30 cellular contexts compared by ENCODE assay signal in the genomic region with DNA sequence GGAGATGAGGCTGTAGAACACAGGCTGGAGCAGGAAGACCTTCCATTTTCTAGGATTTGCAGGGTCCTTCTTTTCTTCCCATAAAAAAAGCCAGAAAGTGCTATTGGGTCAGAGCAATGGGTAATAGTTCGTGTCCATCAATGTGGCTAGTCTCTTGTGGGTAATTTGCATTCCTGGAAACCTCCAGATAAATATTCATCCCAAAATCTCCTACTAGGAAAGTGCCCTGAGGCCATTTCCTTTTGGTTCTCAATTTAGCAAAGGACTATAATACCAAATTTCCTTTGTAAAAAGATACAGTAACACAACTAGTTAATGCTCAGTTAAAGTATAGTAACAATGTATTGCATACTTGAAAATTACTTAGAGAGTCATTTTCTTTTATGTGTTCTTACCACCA.
"Had no signal": no experiment of that assay in that cellular context is flagged by ENCODE, and none has a peak within 500 bp of the region (broad histone marks: within the 10 kb centered on the region; RNA-seq: fewer than 3 reads in every experiment).

No MANE protein-coding gene starts in this region.

- H3K27me3 Mint-ChIP-seq: activated B cell treated with CpG ODN at 0.5 μM for 24 hours; activated CD8-positive, alpha-beta T cell treated with anti-CD3 and anti-CD28 coated beads for 36 hours; activated naive CD8-positive, alpha-beta T cell; activated T-helper 17 cell treated with anti-CD3 and anti-CD28 coated beads, Interleukin-2, amount 50 U/mL, for 72 hours; central memory CD8-positive, alpha-beta T cell had no signal

- H3K9me3 Mint-ChIP-seq: activated B cell treated with CpG ODN at 0.5 μM for 24 hours had no signal

- DNase-seq: activated B cell treated with CpG ODN at 0.5 μM for 24 hours; activated CD4-positive, alpha-beta T cell treated with anti-CD3 and anti-CD28 coated beads for 48 hours; activated CD4-positive, alpha-beta T cell treated with anti-CD3 and anti-CD28 coated beads, Interleukin-2, amount 50 U/mL, for 1 hour; activated CD4-positive, alpha-beta T cell treated with anti-CD3 and anti-CD28 coated beads, Interleukin-2, amount 50 U/mL, for 48 hours; activated CD8-positive, alpha-beta memory T cell treated with anti-CD3 and anti-CD28 coated beads for 24 hours; activated CD8-positive, alpha-beta T cell treated with anti-CD3 and anti-CD28 coated beads for 36 hours; activated effector memory CD4-positive, alpha-beta T cell treated with Interleukin-2 at 50 U/mL for 16 hours; activated gamma-delta T cell treated with Interleukin-2 at 50 U/mL for 16 hours; activated naive CD4-positive, alpha-beta T cell treated with anti-CD3 and anti-CD28 coated beads, Interleukin-2, amount 50 U/mL, for 16 hours; activated naive CD4-positive, alpha-beta T cell treated with Interleukin-2 at 50 U/mL for 16 hours; activated T-cell treated with anti-CD3 and anti-CD28 coated beads, Interleukin-2, amount 50 U/mL, for 4 hours; amniotic stem cell; anterior cingulate cortex; brain microvascular endothelial cell; dermis blood vessel endothelial cell; effector CD4-positive, alpha-beta T cell; esophagus squamous epithelium; foreskin melanocyte; heart right ventricle; T1000; WERI-Rb-1 had no signal

- H3K27ac ChIP-seq: brain microvascular endothelial cell, coronary artery, epithelial cell of prostate, esophagus squamous epithelium, gastroesophageal sphincter, heart right ventricle, WERI-Rb-1 had no signal

- H3K36me3 ChIP-seq: brain microvascular endothelial cell, esophagus squamous epithelium, gastroesophageal sphincter, heart right ventricle, WERI-Rb-1 had no signal

- H3K4me1 Mint-ChIP-seq: activated B cell treated with CpG ODN at 0.5 μM for 24 hours had no signal

- H3K4me3 Mint-ChIP-seq: activated B cell treated with CpG ODN at 0.5 μM for 24 hours; activated CD8-positive, alpha-beta T cell treated with anti-CD3 and anti-CD28 coated beads for 36 hours; activated naive CD8-positive, alpha-beta T cell; activated T-cell treated with anti-CD3 and anti-CD28 coated beads, Interleukin-2, amount 50 U/mL, for 4 hours; activated T-helper 17 cell treated with anti-CD3 and anti-CD28 coated beads, Interleukin-2, amount 50 U/mL, for 72 hours; central memory CD8-positive, alpha-beta T cell; T-helper 1 cell treated with Interleukin-12 subunit alpha and Interleukin-12 subunit beta and Interleukin-4 antibody, amounts not matched to agents 30 μg/mL and 1 μg/mL, for 36 hours; T-helper 2 cell treated with Interferon-gamma antibody and Interleukin-4, amounts not matched to agents 5 μg/mL and 100 μg/mL, for 36 hours had no signal

- H3K9me3 ChIP-seq: esophagus squamous epithelium, gastroesophageal sphincter had no signal

- H3K27me3 ChIP-seq: brain microvascular endothelial cell, esophagus squamous epithelium, gastroesophageal sphincter, heart right ventricle had no signal

- H3K4me1 ChIP-seq: esophagus squamous epithelium, heart right ventricle had no signal

- H3K27ac Mint-ChIP-seq: activated B cell treated with CpG ODN at 0.5 μM for 24 hours; activated CD8-positive, alpha-beta T cell treated with anti-CD3 and anti-CD28 coated beads for 36 hours; activated naive CD8-positive, alpha-beta T cell; T-helper 1 cell treated with Interleukin-12 subunit alpha and Interleukin-12 subunit beta and Interleukin-4 antibody, amounts not matched to agents 30 μg/mL and 1 μg/mL, for 36 hours; T-helper 2 cell treated with Interferon-gamma antibody and Interleukin-4, amounts not matched to agents 5 μg/mL and 100 μg/mL, for 36 hours had no signal

- ATAC-seq: activated CD4-positive, CD25-positive, alpha-beta regulatory T cell treated with anti-CD3 and anti-CD28 coated beads, Interleukin-2, amount 50 U/mL, for 24 hours; activated CD8-positive, alpha-beta T cell treated with anti-CD3 and anti-CD28 coated beads for 36 hours; activated T-cell treated with anti-CD3 and anti-CD28 coated beads, Interleukin-2, amount 50 U/mL, for 4 hours; activated T-helper 17 cell treated with anti-CD3 and anti-CD28 coated beads, Interleukin-2, amount 50 U/mL, for 72 hours; gastroesophageal sphincter; heart right ventricle had no signal

- H3K4me3 ChIP-seq: coronary artery, esophagus squamous epithelium, gastroesophageal sphincter, heart right ventricle had no signal
